In the genomic region with DNA sequence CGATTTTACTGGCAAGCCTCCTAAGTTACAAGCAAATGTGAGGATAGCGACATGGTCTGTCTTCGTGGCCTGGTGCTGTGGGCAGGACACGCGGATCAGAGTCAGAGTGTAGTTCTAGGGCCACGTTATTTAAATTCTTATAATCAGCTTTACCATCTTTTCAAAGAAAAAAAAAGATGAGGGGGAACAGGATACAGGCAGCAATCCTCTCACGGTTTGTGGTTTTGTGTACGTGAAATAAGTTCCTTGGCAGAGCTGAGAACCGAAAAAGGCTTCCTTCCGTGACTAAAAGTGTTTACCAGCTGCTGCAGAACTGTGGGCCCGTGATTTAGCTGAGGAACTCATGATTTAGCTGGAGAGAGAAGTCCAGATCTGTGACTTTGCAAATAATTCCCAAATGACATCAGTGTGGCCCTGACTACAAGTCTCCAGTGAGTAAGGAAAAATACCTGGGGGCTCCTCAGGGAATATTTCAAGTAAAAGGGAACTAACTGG, we compare ENCODE assay signal across 8 cellular contexts. TPM values are rescaled to one million over a fixed set of nuclear protein-coding genes. Genes with fewer than 3 reads are reported as not detected.
DNase-seq lines count a peak whose midpoint lies in the region; ATAC-seq and TF ChIP-seq lines count a peak whose summit lies in the region.

No MANE protein-coding gene starts in this region.

- no peaks in the 10 kb centered on the region for H3K9me3 Mint-ChIP-seq in Calu3 (ENCODE audit: low read depth, unreplicated experiment)

- intact Hi-C loops in right cardiac atrium (cut with DNase I), result no loop called here
- intact Hi-C loops in stomach (cut with DNase I; ENCODE audit: low total_unique reads), result no loop called here
- intact Hi-C loops in Calu3 (cut with micrococcal nuclease; ENCODE audit: unreplicated experiment), result no loop called here

- WGBS in right cardiac atrium, result 61% methylated on average over 11 of the region's 11 CpGs
- 61 to 73% (median 67%) methylated on average over 11 of the region's 11 CpGs for WGBS in stomach, 5 donors

- H3K4me1 Mint-ChIP-seq in Calu3 (ENCODE audit: low read depth, unreplicated experiment), result no peaks in the 10 kb centered on the region

- no peaks in the 10 kb centered on the region for H3K9me3 ChIP-seq in right cardiac atrium (ENCODE audit: control insufficient read depth, low read length)
- no peaks in the 10 kb centered on the region for H3K9me3 ChIP-seq in stomach

- in situ Hi-C loops in KBM-7 (cut with MboI; ENCODE audit: low pct_unique_long_range_greater_than_20kb, low sequenced_read_pairs), result no loop called here

- TF ChIP-seq POLR2A in stomach (IDR thresholded peaks at IDR 0.05), result no peak

- no peak overlapping the region for H3K4me3 Mint-ChIP-seq in Calu3 (ENCODE audit: low read depth, unreplicated experiment)

- CTCF ChIA-PET in Calu3 (lab: Charles Lee), result no interaction called here

- no peaks in the 10 kb centered on the region for H3K27me3 Mint-ChIP-seq in Calu3 (ENCODE audit: unreplicated experiment)

- DNase-seq in KBM-7 (peak; percentile 98), right cardiac atrium (no peak), stomach (no peak), Calu3 (no peak), A172 (ENCODE audit: low spot score) (no peak)
- peak; percentile 48 for DNase-seq in activated T-cell treated with anti-CD3 and anti-CD28 coated beads, Interleukin-2, amount 50 U/mL, for 1 hour

- H3K27ac Mint-ChIP-seq in Calu3 (ENCODE audit: unreplicated experiment), result no peak overlapping the region

- no peak for TF ChIP-seq EP300 in stomach (IDR thresholded peaks at IDR 0.05)

- H3K27ac ChIP-seq in right cardiac atrium (ENCODE audit: low read length) (peak overlapping the region; percentile 79), stomach (peak overlapping the region; percentile 11 to 82 (median 64))

- H3K36me3 Mint-ChIP-seq in Calu3 (ENCODE audit: insufficient read depth, unreplicated experiment), result no peaks in the 10 kb centered on the region

- H3K4me1 ChIP-seq in right cardiac atrium (ENCODE audit: control insufficient read depth, insufficient read depth, low read length) (peaks cover 4% of the 10 kb centered on the region), stomach (peaks cover 0 to 22% (median 5%) of the 10 kb centered on the region in 4 donors)

- peaks cover 0 to 42% (median 15%) of the 10 kb centered on the region in 4 donors for H3K36me3 ChIP-seq in stomach

- H3K4me3 ChIP-seq in GM08714 (ENCODE audit: low read length) (peak overlapping the region; percentile 9; the same call in 1 of the 2 replicates), right cardiac atrium (ENCODE audit: low read length) (no peak overlapping the region), stomach (no peak overlapping the region)

- H3K27me3 ChIP-seq in right cardiac atrium (ENCODE audit: control insufficient read depth, insufficient read depth) (no peaks in the 10 kb centered on the region), stomach (no peaks in the 10 kb centered on the region)

- TF ChIP-seq CTCF in stomach (IDR thresholded peaks at IDR 0.05), result no peak
- no peak for TF ChIP-seq CTCF in Calu3 (IDR thresholded peaks at IDR 0.05; ENCODE audit: unreplicated experiment)

- BruUV-seq in Calu3 (replicated peaks; lab: Mats Ljungman, UMichigan), result no TSS peak

- peak; percentile 68 for ATAC-seq in GM21528 (IDR thresholded peaks at IDR 0.05; ENCODE audit: low FRiP score, unreplicated experiment)
- peak; percentile 25 to 55 for ATAC-seq in right cardiac atrium

RNA-seq across cellular contexts. Expression of a gene that starts 27.2 kb away (rescaled TPM):
- 10 to 100 TPM in 3 of 4 donors, 1 to 10 TPM in 1; 9.0 to 17.3 (median 17.0) TPM for total RNA-seq in right cardiac atrium
- polyA plus RNA-seq in right cardiac atrium, result 13.9 TPM
- 10 to 100 TPM in 2 of 5 donors, 1 to 10 TPM in 2, under 1 TPM in 1; 0.29 to 56.6 (median 4.5) TPM for total RNA-seq in stomach
- 10 to 100 TPM in 1 of 3 donors, 1 to 10 TPM in 2; 6.2 to 13.7 (median 9.0) TPM for polyA plus RNA-seq in stomach
- 3.0 and 3.7 TPM in 2 replicates for total RNA-seq in Calu3 (2022)
- total RNA-seq in A172 (2014; rRNA removed; shearing (Covaris generic)), result 1.4 and 7.7 TPM in 2 replicates

Comparison
In these comparisons a context has a peak if more than half of its experiments do, and no peak if none do; other contexts are left out.
1. DNase-seq: peak in KBM-7 (single experiment) and activated T-cell treated with anti-CD3 and anti-CD28 coated beads, Interleukin-2, amount 50 U/mL, for 1 hour (single experiment); none in right cardiac atrium (0 of 3), stomach (single experiment), Calu3 (single experiment) and A172 (single experiment).